Comparison of ENCODE assay signal across 15 cellular contexts in genomic region chr1:44733365-44733764, GRCh38. TPM values are rescaled to one million over a fixed set of nuclear protein-coding genes. Genes with fewer than 3 reads are reported as not detected.
A peak's percentile ranks its signal among the peaks of the same experiment; 100 is the strongest.
DNase-seq lines count a peak whose midpoint lies in the region; ATAC-seq, FAIRE-seq and TF ChIP-seq lines count a peak whose summit lies in the region.
"Had no signal": no experiment of that assay in that cellular context is flagged by ENCODE, and none has a peak within 500 bp of the region (broad histone marks: within the 10 kb centered on the region; RNA-seq: fewer than 3 reads in every experiment).

No MANE protein-coding gene starts in this region.

- H3K4me3 ChIP-seq in MG63 (no peak overlapping the region), osteoblast (ENCODE audit: insufficient read depth, low read length) (no peak overlapping the region)
- H3K4me3 ChIP-seq: cardiac muscle cell, Peyer's patch, upper lobe of left lung had no signal

- H3K4me1 ChIP-seq in osteoblast (ENCODE audit: insufficient read depth, low read length) = peaks cover 26% of the 10 kb centered on the region
- H3K4me1 ChIP-seq: Caco-2 had no signal

- H3K4me1 Mint-ChIP-seq in activated T-cell treated with anti-CD3 and anti-CD28 coated beads, Interleukin-2, amount 50 U/mL, for 4 hours (ENCODE audit: low read depth) = peaks cover 20% of the 10 kb centered on the region

- FAIRE-seq in D721Med (lab: Jason Lieb, UNC) = no peak

- peak; percentile 94 for DNase-seq in EH (ENCODE audit: low read depth)
- peak; percentile 62 for DNase-seq in MG63
- DNase-seq in cerebellar cortex (ENCODE audit: low spot score) = peak; percentile 45
- peak; percentile 88 for DNase-seq in osteoblast (ENCODE audit: insufficient read length, low spot score, missing footprints)
- DNase-seq in activated T-cell treated with anti-CD3 and anti-CD28 coated beads, Interleukin-2, amount 50 U/mL, for 4 hours = no peak
- no peak for DNase-seq in D721Med (ENCODE audit: insufficient read length, low spot score)
- no peak for DNase-seq in DMS53 treated with DMSO at 0.1 percent for 48 hours (lab: John Stamatoyannopoulos, UW; ENCODE audit: unreplicated experiment)
- DNase-seq: activated T-cell treated with anti-CD3 and anti-CD28 coated beads, Interleukin-2, amount 50 U/mL, for 48 hours; Caco-2; Peyer's patch; upper lobe of left lung had no signal

- no peaks in the 10 kb centered on the region for H3K36me3 Mint-ChIP-seq in activated T-cell treated with anti-CD3 and anti-CD28 coated beads, Interleukin-2, amount 50 U/mL, for 4 hours (ENCODE audit: insufficient read depth)

- H3K36me3 ChIP-seq in MG63 = no peaks in the 10 kb centered on the region
- no peaks in the 10 kb centered on the region for H3K36me3 ChIP-seq in osteoblast (ENCODE audit: insufficient read depth, low read length)
- H3K36me3 ChIP-seq: cardiac muscle cell, Peyer's patch, upper lobe of left lung had no signal

- H3K27me3 Mint-ChIP-seq in activated T-cell treated with anti-CD3 and anti-CD28 coated beads, Interleukin-2, amount 50 U/mL, for 4 hours (ENCODE audit: low read depth) = no peaks in the 10 kb centered on the region
- H3K27me3 Mint-ChIP-seq: progenitor cell of endocrine pancreas had no signal

- no peaks in the 10 kb centered on the region for H4K20me1 ChIP-seq in osteoblast (ENCODE audit: insufficient read depth, low read length)

- H3K27me3 ChIP-seq in MG63 = no peaks in the 10 kb centered on the region
- no peaks in the 10 kb centered on the region for H3K27me3 ChIP-seq in osteoblast (ENCODE audit: insufficient read depth, low read length)
- H3K27me3 ChIP-seq: cardiac muscle cell, Peyer's patch, upper lobe of left lung had no signal

- TF ChIP-seq CTCF in osteoblast (IDR thresholded peaks at IDR 0.05; ENCODE audit: extremely low read depth, low read depth, low read length) = no peak
- no peak for TF ChIP-seq CTCF in D721Med (IDR thresholded peaks at IDR 0.05; ENCODE audit: insufficient read depth, missing control alignments)

- H3K9me3 Mint-ChIP-seq in activated T-cell treated with anti-CD3 and anti-CD28 coated beads, Interleukin-2, amount 50 U/mL, for 4 hours = no peaks in the 10 kb centered on the region

- H3K79me2 ChIP-seq in osteoblast (ENCODE audit: insufficient read depth, low read length) = no peaks in the 10 kb centered on the region

- no peaks in the 10 kb centered on the region for H3K9me3 ChIP-seq in MG63
- no peaks in the 10 kb centered on the region for H3K9me3 ChIP-seq in osteoblast (ENCODE audit: low read depth, low read length)
- H3K9me3 ChIP-seq: Caco-2, Peyer's patch, upper lobe of left lung had no signal

- H2AFZ ChIP-seq in osteoblast (ENCODE audit: low read length) = no peak overlapping the region

- H3K4me2 ChIP-seq in osteoblast (ENCODE audit: insufficient read depth, low read length) = peak overlapping the region; percentile 9

- H3K27ac ChIP-seq in osteoblast (ENCODE audit: low read depth, low read length) = no peak overlapping the region
- H3K27ac ChIP-seq: cardiac muscle cell, VCaP had no signal

- no peak overlapping the region for H3K4me3 Mint-ChIP-seq in activated T-cell treated with anti-CD3 and anti-CD28 coated beads, Interleukin-2, amount 50 U/mL, for 4 hours

- no peak for ATAC-seq in activated T-cell treated with anti-CD3 and anti-CD28 coated beads, Interleukin-2, amount 50 U/mL, for 4 hours
- no peak for ATAC-seq in HG03139 (IDR thresholded peaks at IDR 0.05; ENCODE audit: unreplicated experiment)

RNA-seq across cellular contexts. Expression of gene RNU5D-1, which starts 2.4 kb away (rescaled TPM):
- total RNA-seq in MG63 (2014; rRNA removed; shearing (Covaris generic); ENCODE audit: low replicate concordance) = not detected in 2 replicates
- total RNA-seq in osteoblast = not detected in 2 replicates
- not detected for total RNA-seq in activated T-cell treated with anti-CD3 and anti-CD28 coated beads, Interleukin-2, amount 50 U/mL, for 4 hours
- total RNA-seq: cardiac muscle cell, Peyer's patch, progenitor cell of endocrine pancreas, upper lobe of left lung had no signal

RNA-seq across cellular contexts. Expression of gene KIF2C, which starts 6.3 kb away (rescaled TPM):
- 39.0 and 54.1 TPM in 2 replicates for total RNA-seq in MG63 (2014; rRNA removed; shearing (Covaris generic); ENCODE audit: low replicate concordance)
- 3.3 and 3.8 TPM in 2 replicates for total RNA-seq in osteoblast
- 1 to 10 TPM; 5.0 to 8.1 (median 8.1) TPM for total RNA-seq in activated T-cell treated with anti-CD3 and anti-CD28 coated beads, Interleukin-2, amount 50 U/mL, for 4 hours

RNA-seq across cellular contexts. Expression of gene RPS8, which starts 42.0 kb away (rescaled TPM):
- 2,690 and 3,127 TPM in 2 replicates for total RNA-seq in MG63 (2014; rRNA removed; shearing (Covaris generic); ENCODE audit: low replicate concordance)
- 1,174 and 1,221 TPM in 2 replicates for total RNA-seq in osteoblast
- total RNA-seq in activated T-cell treated with anti-CD3 and anti-CD28 coated beads, Interleukin-2, amount 50 U/mL, for 4 hours = 1,000 to 10,000 TPM; 2,825 to 3,013 (median 2,945) TPM

RNA-seq across cellular contexts. Expression of gene BEST4, which starts 54.6 kb away (rescaled TPM):
- total RNA-seq in MG63 (2014; rRNA removed; shearing (Covaris generic); ENCODE audit: low replicate concordance) = not detected in 2 replicates
- under 0.01 TPM in 1 of 2 replicates, not detected in the other for total RNA-seq in osteoblast
- under 1 TPM; 0.53 to 0.63 (median 0.57) TPM for total RNA-seq in activated T-cell treated with anti-CD3 and anti-CD28 coated beads, Interleukin-2, amount 50 U/mL, for 4 hours
- total RNA-seq: Caco-2 had no signal

RNA-seq across cellular contexts. Expression of gene ARMH1, which starts 58.9 kb away (rescaled TPM):
- not detected in 2 replicates for total RNA-seq in MG63 (2014; rRNA removed; shearing (Covaris generic); ENCODE audit: low replicate concordance)
- total RNA-seq in osteoblast = 3.2 and 4.3 TPM in 2 replicates
- total RNA-seq in activated T-cell treated with anti-CD3 and anti-CD28 coated beads, Interleukin-2, amount 50 U/mL, for 4 hours = 10 to 100 TPM; 29.4 to 57.2 (median 49.5) TPM
- total RNA-seq: Caco-2 had no signal

Comparison
In these comparisons a context has a peak if more than half of its experiments do, and no peak if none do; other contexts are left out.
1. DNase-seq: peak in EH (single experiment), MG63 (single experiment), cerebellar cortex (single experiment) and osteoblast (single experiment); none in activated T-cell treated with anti-CD3 and anti-CD28 coated beads, Interleukin-2, amount 50 U/mL, for 4 hours (single experiment), D721Med (single experiment) and DMS53 treated with DMSO at 0.1 percent for 48 hours (single experiment).